ENCODE assay signal across 13 cellular contexts in the genomic region with DNA sequence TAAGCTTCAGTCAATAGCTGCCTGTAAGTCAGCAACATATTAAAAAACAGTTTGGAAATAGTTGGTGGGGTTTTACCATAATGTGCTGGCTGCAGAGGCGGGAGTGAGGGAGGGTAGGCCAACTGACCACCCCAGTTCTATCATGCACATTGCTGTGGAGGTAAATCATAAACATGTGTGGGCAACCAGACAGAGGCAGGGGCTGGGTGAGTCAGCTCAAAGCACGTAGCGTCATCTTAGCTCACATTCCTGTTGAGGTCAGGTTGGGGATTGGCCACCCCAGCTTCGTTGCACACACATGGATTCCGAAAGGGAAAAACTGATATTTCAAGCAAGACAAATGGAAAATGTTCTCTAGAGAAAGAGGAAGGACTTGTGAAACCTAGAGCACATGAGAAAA. TPM values are rescaled to one million over a fixed set of nuclear protein-coding genes. Genes with fewer than 3 reads are reported as not detected.
DNase-seq lines count a peak whose midpoint lies in the region; ATAC-seq, FAIRE-seq and TF ChIP-seq lines count a peak whose summit lies in the region.
"Had no signal": no experiment of that assay in that cellular context is flagged by ENCODE, and none has a peak within 500 bp of the region (broad histone marks: within the 10 kb centered on the region; RNA-seq: fewer than 3 reads in every experiment).

No MANE protein-coding gene starts in this region.

- no peaks in the 10 kb centered on the region for H3K9me3 ChIP-seq in breast epithelium
- no peaks in the 10 kb centered on the region for H3K9me3 ChIP-seq in astrocyte (ENCODE audit: insufficient read depth, low read depth, low read length)

- no TSS peak for BruUV-seq in MCF 10A (replicated peaks; lab: Mats Ljungman, UMichigan)

- H3K4me3 Mint-ChIP-seq in MCF 10A (ENCODE audit: unreplicated experiment) (no peak overlapping the region), astrocyte (ENCODE audit: unreplicated experiment) (peak overlapping the region; percentile 47)
- H3K4me3 Mint-ChIP-seq: activated T-cell treated with anti-CD3 and anti-CD28 coated beads, Interleukin-2, amount 50 U/mL, for 24 hours; central memory CD8-positive, alpha-beta T cell had no signal

- peaks cover 23% of the 10 kb centered on the region for H3K36me3 Mint-ChIP-seq in MCF 10A (ENCODE audit: insufficient read depth, unreplicated experiment)
- peaks cover 19% of the 10 kb centered on the region for H3K36me3 Mint-ChIP-seq in astrocyte (ENCODE audit: low read depth, unreplicated experiment)

- H3K36me3 ChIP-seq in breast epithelium (no peaks in the 10 kb centered on the region), astrocyte (ENCODE audit: insufficient read depth, low read length) (no peaks in the 10 kb centered on the region)

- H3K27ac Mint-ChIP-seq in MCF 10A (ENCODE audit: low read depth, unreplicated experiment) (no peak overlapping the region), astrocyte (ENCODE audit: unreplicated experiment) (peak overlapping the region; percentile 98)
- H3K27ac Mint-ChIP-seq: activated T-cell treated with anti-CD3 and anti-CD28 coated beads, Interleukin-2, amount 50 U/mL, for 24 hours had no signal

- H3K4me2 ChIP-seq in astrocyte (ENCODE audit: low read length): peak overlapping the region; percentile 63

- H3K27ac ChIP-seq in breast epithelium (peak overlapping the region in 1 of 2 donors; percentile 74), astrocyte (ENCODE audit: low read depth, low read length) (peak overlapping the region; percentile 84)

- no peaks in the 10 kb centered on the region for H3K27me3 Mint-ChIP-seq in MCF 10A (ENCODE audit: insufficient read depth, unreplicated experiment)
- H3K27me3 Mint-ChIP-seq in astrocyte (ENCODE audit: low read depth, unreplicated experiment): no peaks in the 10 kb centered on the region
- H3K27me3 Mint-ChIP-seq: activated T-cell treated with anti-CD3 and anti-CD28 coated beads, Interleukin-2, amount 50 U/mL, for 24 hours; central memory CD8-positive, alpha-beta T cell had no signal

- peaks cover 6% of the 10 kb centered on the region for H3K4me1 Mint-ChIP-seq in MCF 10A (ENCODE audit: insufficient read depth, unreplicated experiment)
- H3K4me1 Mint-ChIP-seq in astrocyte (ENCODE audit: low read depth, unreplicated experiment): peaks cover 57% of the 10 kb centered on the region
- H3K4me1 Mint-ChIP-seq: central memory CD8-positive, alpha-beta T cell had no signal

- H3K4me3 ChIP-seq in breast epithelium (no peak overlapping the region), astrocyte (ENCODE audit: insufficient read depth, low read depth, low read length) (no peak overlapping the region)

- DNase-seq in MCF 10A (ENCODE audit: unreplicated experiment): peak; percentile 39
- no peak for DNase-seq in breast epithelium (ENCODE audit: low spot score in 2 of 2)
- DNase-seq in astrocyte (ENCODE audit: low read depth): peak; percentile 99
- DNase-seq in islet precursor cell: peak; percentile 69
- DNase-seq in NOMO-1 treated with dmso at 0.1 percent for 144 hours (lab: John Stamatoyannopoulos, UW; ENCODE audit: unreplicated experiment): no peak
- DNase-seq: activated T-cell treated with anti-CD3 and anti-CD28 coated beads, Interleukin-2, amount 50 U/mL, for 24 hours; hippocampal formation; NCI-H1694; stimulated activated naive CD8-positive, alpha-beta T cell treated with anti-CD3 and anti-CD28 coated beads, Interleukin-15, Interleukin-2, amounts not matched to agents 100 U/mL and 50 U/mL, for 24 hours had no signal

- ATAC-seq in HG02571 (IDR thresholded peaks at IDR 0.05; ENCODE audit: unreplicated experiment) (no peak), GM21619 (IDR thresholded peaks at IDR 0.05; ENCODE audit: unreplicated experiment) (no peak), GM21723 (IDR thresholded peaks at IDR 0.05; ENCODE audit: unreplicated experiment) (no peak)
- ATAC-seq: stimulated activated naive CD8-positive, alpha-beta T cell treated with anti-CD3 and anti-CD28 coated beads, Interleukin-15, Interleukin-2, amounts not matched to agents 100 U/mL and 50 U/mL, for 24 hours had no signal

- intact Hi-C loops in MCF 10A (cut with micrococcal nuclease): no loop called here
- intact Hi-C loops in breast epithelium (cut with DNase I; ENCODE audit: low total_unique reads): no loop called here

- no peaks in the 10 kb centered on the region for H3K4me1 ChIP-seq in breast epithelium
- peaks cover 15% of the 10 kb centered on the region for H3K4me1 ChIP-seq in astrocyte (ENCODE audit: insufficient read depth, low read length)

- H3K9me3 Mint-ChIP-seq in MCF 10A (ENCODE audit: unreplicated experiment) (no peaks in the 10 kb centered on the region), astrocyte (ENCODE audit: unreplicated experiment) (peaks cover 13% of the 10 kb centered on the region)
- H3K9me3 Mint-ChIP-seq: activated T-cell treated with anti-CD3 and anti-CD28 coated beads, Interleukin-2, amount 50 U/mL, for 24 hours; central memory CD8-positive, alpha-beta T cell had no signal

- TF ChIP-seq POLR2A in breast epithelium (IDR thresholded peaks at IDR 0.05): no peak

- peak; percentile 73 for FAIRE-seq in astrocyte (lab: Jason Lieb, UNC)

- H3K27me3 ChIP-seq in breast epithelium: no peaks in the 10 kb centered on the region
- H3K27me3 ChIP-seq in astrocyte (ENCODE audit: insufficient read depth, low read length): no peaks in the 10 kb centered on the region

- H4K20me1 ChIP-seq in astrocyte (ENCODE audit: insufficient read depth, low read length): no peaks in the 10 kb centered on the region

- no peaks in the 10 kb centered on the region for H3K79me2 ChIP-seq in astrocyte (ENCODE audit: insufficient read depth, low read length)

- POLR2A ChIA-PET in MCF 10A (lab: Yijun Ruan, JAX): no interaction called here

- CTCF ChIA-PET in MCF 10A (lab: Yijun Ruan, JAX): interaction anchor here (0.6 to 0.7 kb wide), 3 partner anchors 20 to 359 kb away, joined by 3 to 4 read pairs (median 3); no protein-coding TSS in a partner anchor

- TF ChIP-seq CTCF in MCF 10A (IDR thresholded peaks at IDR 0.05; ENCODE audit: unreplicated experiment) (no peak), breast epithelium (IDR thresholded peaks at IDR 0.05) (no peak), astrocyte (IDR thresholded peaks at IDR 0.05; ENCODE audit: insufficient read depth, low read depth, low read length) (no peak)

- H2AFZ ChIP-seq in astrocyte (ENCODE audit: low read depth, low read length): peak overlapping the region; percentile 25

- peak overlapping the region; percentile 11 for H3K9ac ChIP-seq in astrocyte (ENCODE audit: low read length)

RNA-seq across cellular contexts. Expression of gene GPR45, which starts 19.5 kb away (rescaled TPM):
- not detected in 2 replicates for total RNA-seq in MCF 10A (2022)
- not detected for total RNA-seq in breast epithelium
- 0.22 TPM in 1 of 2 replicates, not detected in the other for total RNA-seq in astrocyte

Comparison
In these comparisons a context has a peak if more than half of its experiments do, and no peak if none do; other contexts are left out.
1. DNase-seq: peak in MCF 10A (single experiment), astrocyte (single experiment) and islet precursor cell (single experiment); none in breast epithelium (0 of 2) and NOMO-1 treated with dmso at 0.1 percent for 144 hours (single experiment).